Comparison of ENCODE assay signal across 10 cellular contexts in genomic region chr7:143408247-143408685, GRCh38. TPM values are rescaled to one million over a fixed set of nuclear protein-coding genes. Genes with fewer than 3 reads are reported as not detected.
A peak's percentile ranks its signal among the peaks of the same experiment; 100 is the strongest.
DNase-seq lines count a peak whose midpoint lies in the region; ATAC-seq and TF ChIP-seq lines count a peak whose summit lies in the region.
"Had no signal": no experiment of that assay in that cellular context is flagged by ENCODE, and none has a peak within 500 bp of the region (broad histone marks: within the 10 kb centered on the region; RNA-seq: fewer than 3 reads in every experiment).

No MANE protein-coding gene starts in this region.

- no peaks in the 10 kb centered on the region for H3K36me3 Mint-ChIP-seq in activated CD4-positive, alpha-beta T cell treated with anti-CD3 and anti-CD28 coated beads, Interleukin-2, amount 10 ng/mL, durations not matched to agents 24 days and 14 days (ENCODE audit: low read depth)
- no peaks in the 10 kb centered on the region for H3K36me3 Mint-ChIP-seq in chondrocyte (ENCODE audit: low read depth)

- H3K27me3 ChIP-seq in body of pancreas, result no peaks in the 10 kb centered on the region
- no peaks in the 10 kb centered on the region for H3K27me3 ChIP-seq in thyroid gland

- H3K27me3 Mint-ChIP-seq in activated CD4-positive, alpha-beta T cell treated with anti-CD3 and anti-CD28 coated beads, Interleukin-2, amount 10 ng/mL, durations not matched to agents 24 days and 14 days, result peaks cover 15% of the 10 kb centered on the region
- H3K27me3 Mint-ChIP-seq in chondrocyte (ENCODE audit: low read depth), result peaks cover 27% of the 10 kb centered on the region

- DNase-seq in activated CD4-positive, alpha-beta T cell treated with anti-CD3 and anti-CD28 coated beads, Interleukin-2, amount 10 ng/mL, durations not matched to agents 24 days and 14 days, result no peak
- no peak for DNase-seq in activated CD4-positive, alpha-beta T cell treated with anti-CD3 and anti-CD28 coated beads for 1 hour
- peak in 3 of 4 donors; percentile 41 to 48 (median 45) for DNase-seq in body of pancreas
- peak in 1 of 2 donors; percentile 84 for DNase-seq in lower leg skin (ENCODE audit: low spot score in 2 of 2)
- DNase-seq in thyroid gland, result peak in 1 of 2 donors; percentile 35
- no peak for DNase-seq in chondrocyte (ENCODE audit: low spot score)

- H3K9me3 Mint-ChIP-seq in activated CD4-positive, alpha-beta T cell treated with anti-CD3 and anti-CD28 coated beads, Interleukin-2, amount 10 ng/mL, durations not matched to agents 24 days and 14 days, result no peaks in the 10 kb centered on the region
- no peaks in the 10 kb centered on the region for H3K9me3 Mint-ChIP-seq in chondrocyte (ENCODE audit: low read depth)
- H3K9me3 Mint-ChIP-seq: neural crest cell had no signal

- peak overlapping the region; percentile 58 to 93 for H3K4me3 ChIP-seq in body of pancreas
- H3K4me3 ChIP-seq in lower leg skin (ENCODE audit: low read depth, poor library complexity, severe bottlenecking), result peak overlapping the region; percentile 15
- H3K4me3 ChIP-seq in thyroid gland (replicated peaks in 1 of 3), result peak overlapping the region in 2 of 3 donors; percentile 34 to 41

- peaks cover 29% of the 10 kb centered on the region for H3K4me1 Mint-ChIP-seq in activated CD4-positive, alpha-beta T cell treated with anti-CD3 and anti-CD28 coated beads, Interleukin-2, amount 10 ng/mL, durations not matched to agents 24 days and 14 days
- H3K4me1 Mint-ChIP-seq in chondrocyte (ENCODE audit: low read depth), result peaks cover 11% of the 10 kb centered on the region

- peak; percentile 21 for ATAC-seq in body of pancreas
- no peak for ATAC-seq in HG03095 (IDR thresholded peaks at IDR 0.05; ENCODE audit: unreplicated experiment)
- no peak for ATAC-seq in GM18867 (IDR thresholded peaks at IDR 0.05; ENCODE audit: unreplicated experiment)

- H3K36me3 ChIP-seq in body of pancreas (replicated peaks in 1 of 2; ENCODE audit: insufficient read depth in 1 of 2, low read depth in 2 of 2), result no peaks in the 10 kb centered on the region
- H3K36me3 ChIP-seq in thyroid gland, result no peaks in the 10 kb centered on the region

- H3K27ac Mint-ChIP-seq in activated CD4-positive, alpha-beta T cell treated with anti-CD3 and anti-CD28 coated beads, Interleukin-2, amount 10 ng/mL, durations not matched to agents 24 days and 14 days, result no peak overlapping the region
- no peak overlapping the region for H3K27ac Mint-ChIP-seq in chondrocyte (ENCODE audit: unreplicated experiment)

- no peak for TF ChIP-seq CTCF in body of pancreas (IDR thresholded peaks at IDR 0.05)
- no peak for TF ChIP-seq CTCF in lower leg skin (IDR thresholded peaks at IDR 0.05)
- TF ChIP-seq CTCF in thyroid gland (IDR thresholded peaks at IDR 0.05), result no peak
- no peak for TF ChIP-seq CTCF in chondrocyte (IDR thresholded peaks at IDR 0.05)

- peak overlapping the region; percentile 74 for H3K4me3 Mint-ChIP-seq in activated CD4-positive, alpha-beta T cell treated with anti-CD3 and anti-CD28 coated beads, Interleukin-2, amount 10 ng/mL, durations not matched to agents 24 days and 14 days
- no peak overlapping the region for H3K4me3 Mint-ChIP-seq in chondrocyte (ENCODE audit: unreplicated experiment)

- TF ChIP-seq POLR2A in body of pancreas (IDR thresholded peaks at IDR 0.05) (no peak), lower leg skin (IDR thresholded peaks at IDR 0.05) (no peak), thyroid gland (IDR thresholded peaks at IDR 0.05) (no peak)

- H3K4me1 ChIP-seq in body of pancreas, result peaks cover 32% of the 10 kb centered on the region
- peaks cover 10 to 22% of the 10 kb centered on the region in 2 donors for H3K4me1 ChIP-seq in thyroid gland

- intact Hi-C loops in activated CD4-positive, alpha-beta T cell treated with anti-CD3 and anti-CD28 coated beads, Interleukin-2, amount 10 ng/mL, durations not matched to agents 24 days and 14 days (cut with micrococcal nuclease), result loop anchor here (5.0 kb wide), 1 partner anchor 41 kb away; no protein-coding TSS in a partner anchor
- intact Hi-C loops in body of pancreas (cut with DNase I) (no loop called here), lower leg skin (cut with DNase I; ENCODE audit: low total_unique reads) (no loop called here), thyroid gland (cut with DNase I) (no loop called here)

- no peaks in the 10 kb centered on the region for H3K9me3 ChIP-seq in body of pancreas
- H3K9me3 ChIP-seq in thyroid gland, result no peaks in the 10 kb centered on the region

- WGBS in body of pancreas, 2 donors, result 2% methylated on average over 11 of the region's 20 CpGs; no CpG with 5 or more reads in 1 of the 2 donors
- 29 to 30% methylated on average over 8 to 17 of the region's 20 CpGs for WGBS in lower leg skin, 2 donors
- WGBS in thyroid gland, 2 donors, result 13 to 17% methylated on average over 6 to 15 of the region's 20 CpGs

- peak overlapping the region in 3 of 4 donors; percentile 28 to 69 (median 58) for H3K27ac ChIP-seq in body of pancreas
- peak overlapping the region in 2 of 3 donors; percentile 36 to 62 for H3K27ac ChIP-seq in thyroid gland
- H3K27ac ChIP-seq: KMS-11 had no signal

RNA-seq across cellular contexts. Expression of gene EPHA1, which starts 0.4 kb away (rescaled TPM):
- total RNA-seq in activated CD4-positive, alpha-beta T cell treated with anti-CD3 and anti-CD28 coated beads, Interleukin-2, amount 10 ng/mL, durations not matched to agents 24 days and 14 days, result 0.09 and 0.26 TPM in 2 replicates
- total RNA-seq in body of pancreas (10 to 100 TPM in 1 of 2 donors, 1 to 10 TPM in 1; 9.9 to 14.3 TPM), lower leg skin (10 to 100 TPM; 51.7 to 94.5 (median 64.2) TPM), thyroid gland (10 to 100 TPM in 3 of 4 donors, 1 to 10 TPM in 1; 7.5 to 22.4 (median 16.4) TPM), chondrocyte (not detected in 3 replicates)
- total RNA-seq: neural crest cell had no signal

RNA-seq across cellular contexts. Expression of gene ZYX, which starts 27.1 kb away (rescaled TPM):
- total RNA-seq in activated CD4-positive, alpha-beta T cell treated with anti-CD3 and anti-CD28 coated beads, Interleukin-2, amount 10 ng/mL, durations not matched to agents 24 days and 14 days, result 85.8 and 89.7 TPM in 2 replicates
- total RNA-seq in body of pancreas, result 10 to 100 TPM; 40.2 to 60.6 TPM
- 10 to 100 TPM; 45.6 to 91.1 (median 60.9) TPM for total RNA-seq in lower leg skin
- 10 to 100 TPM; 24.6 to 55.4 (median 31.3) TPM for total RNA-seq in thyroid gland
- total RNA-seq in chondrocyte, result 241 to 386 TPM (median 384 TPM) in 3 replicates

RNA-seq across cellular contexts. Expression of gene TAS2R60, which starts 35.0 kb away (rescaled TPM):
- total RNA-seq in activated CD4-positive, alpha-beta T cell treated with anti-CD3 and anti-CD28 coated beads, Interleukin-2, amount 10 ng/mL, durations not matched to agents 24 days and 14 days, result not detected in 2 replicates
- total RNA-seq in body of pancreas (not detected), lower leg skin (not detected), thyroid gland (not detected), chondrocyte (not detected in 3 replicates)
- total RNA-seq: neural crest cell had no signal

RNA-seq across cellular contexts. Expression of gene FAM131B, which starts 45.8 kb away (rescaled TPM):
- 0.37 and 0.45 TPM in 2 replicates for total RNA-seq in activated CD4-positive, alpha-beta T cell treated with anti-CD3 and anti-CD28 coated beads, Interleukin-2, amount 10 ng/mL, durations not matched to agents 24 days and 14 days
- total RNA-seq in body of pancreas (under 1 TPM in 1 of 2 donors, not detected in 1; 0.26 TPM), lower leg skin (1 to 10 TPM in 1 of 4 donors, under 1 TPM in 2, not detected in 1; 0.27 to 1.4 (median 0.42) TPM), thyroid gland (under 1 TPM in 2 of 4 donors, not detected in 2; 0.11 to 0.54 TPM), chondrocyte (3.0 to 4.0 TPM (median 3.1 TPM) in 3 replicates)

Comparison
In these comparisons a context has a peak if more than half of its experiments do, and no peak if none do; other contexts are left out.
1. DNase-seq: peak in body of pancreas (3 of 4); none in activated CD4-positive, alpha-beta T cell treated with anti-CD3 and anti-CD28 coated beads, Interleukin-2, amount 10 ng/mL, durations not matched to agents 24 days and 14 days (single experiment), activated CD4-positive, alpha-beta T cell treated with anti-CD3 and anti-CD28 coated beads for 1 hour (single experiment) and chondrocyte (single experiment).
2. H3K4me3 ChIP-seq: peak in every context shown above with its lines; median percentile 76 in body of pancreas; 38 in thyroid gland; 15 in lower leg skin.